ENCODE assay signal across 27 cellular contexts in genomic region chr15:101384276-101384675, GRCh38.
"Had no signal": no experiment of that assay in that cellular context is flagged by ENCODE, and none has a peak within 500 bp of the region (broad histone marks: within the 10 kb centered on the region; RNA-seq: fewer than 3 reads in every experiment).

No MANE protein-coding gene starts in this region.

- ATAC-seq: activated T-cell treated with anti-CD3 and anti-CD28 coated beads, Interleukin-2, amount 50 U/mL, for 4 hours; K562 had no signal

- FAIRE-seq: K562, RCC 7860, TTC549 had no signal

- H3K27me3 ChIP-seq: cardiac muscle cell had no signal

- H3K4me2 ChIP-seq: PC-9 had no signal

- DNase-seq: activated CD4-positive, alpha-beta T cell treated with anti-CD3 and anti-CD28 coated beads, Interleukin-2, amount 10 ng/mL, durations not matched to agents 7 days and 5 days; activated CD4-positive, alpha-beta T cell treated with anti-CD3 and anti-CD28 coated beads, Interleukin-2, amount 50 U/mL, for 48 hours; activated CD8-positive, alpha-beta memory T cell treated with anti-CD3 and anti-CD28 coated beads, Interleukin-2, amount 50 U/mL, for 4 hours; activated naive CD4-positive, alpha-beta T cell; activated naive CD4-positive, alpha-beta T cell treated with anti-CD3 and anti-CD28 coated beads, Interleukin-2, amount 50 U/mL, for 16 hours; activated naive CD8-positive, alpha-beta T cell treated with anti-CD3 and anti-CD28 coated beads for 36 hours; activated T-cell treated with anti-CD3 and anti-CD28 coated beads for 4 hours; activated T-cell treated with anti-CD3 and anti-CD28 coated beads, Interleukin-2, amount 50 U/mL, for 4 hours; amniotic stem cell; NCI-H1092 treated with DMSO at 0.1 percent for 48 hours; NCI-H1417; NCI-H146; NCI-H187; NCI-H2029 treated with DMSO at 0.1 percent for 48 hours; NCI-H2107; NCI-H2171; NCI-H510A; NCI-H526; NCI-H748 treated with DMSO at 0.1 percent for 48 hours; PC-9; Right ventricle myocardium superior; T1000 had no signal

- H3K36me3 ChIP-seq: cardiac muscle cell had no signal

- H3K4me3 ChIP-seq: cardiac muscle cell, K562, PC-9 had no signal

- H3K27ac ChIP-seq: cardiac muscle cell, PC-9, RWPE1 had no signal
